Comparison of ENCODE assay signal across 20 cellular contexts in genomic region chr7:78063758-78064157, GRCh38.
DNase-seq lines count a peak whose midpoint lies in the region; ATAC-seq lines count a peak whose summit lies in the region.
"Had no signal": no experiment of that assay in that cellular context is flagged by ENCODE, and none has a peak within 500 bp of the region (broad histone marks: within the 10 kb centered on the region; RNA-seq: fewer than 3 reads in every experiment).

No MANE protein-coding gene starts in this region.

- no peak for ATAC-seq in HG03571 (IDR thresholded peaks at IDR 0.05; ENCODE audit: unreplicated experiment)
- ATAC-seq: CD8-positive, alpha-beta T cell had no signal

- H3K4me3 ChIP-seq in skeletal muscle cell (ENCODE audit: low read depth, low read length): no peak overlapping the region

- DNase-seq in NCI-H2107 treated with DMSO at 0.1 percent for 48 hours (lab: John Stamatoyannopoulos, UW; ENCODE audit: unreplicated experiment) (peak; percentile 18), NCI-H2107 (lab: John Stamatoyannopoulos, UW) (no peak), NCI-H146 (lab: John Stamatoyannopoulos, UW) (peak; percentile 61), NCI-H82 treated with DMSO at 0.1 percent for 48 hours (lab: John Stamatoyannopoulos, UW; ENCODE audit: unreplicated experiment) (peak; percentile 79), skeletal muscle cell (ENCODE audit: low read depth) (peak; percentile 9), cortex of kidney (lab: John Stamatoyannopoulos, UW) (no peak), midbrain (lab: John Stamatoyannopoulos, UW) (no peak)
- DNase-seq: 8988T; C1 segment of cervical spinal cord; CD8-positive, alpha-beta T cell; DMS53; Kasumi-1; MM.1S; NCI-H1048; NCI-H1417 treated with DMSO at 0.1 percent for 48 hours; NCI-H1930; NCI-H226; NCI-H510A treated with DMSO at 0.1 percent for 48 hours; Right ventricle myocardium superior had no signal

Comparison
In these comparisons a context has a peak if more than half of its experiments do, and no peak if none do; other contexts are left out.
1. DNase-seq: peak in NCI-H2107 treated with DMSO at 0.1 percent for 48 hours (single experiment), NCI-H146 (single experiment), NCI-H82 treated with DMSO at 0.1 percent for 48 hours (single experiment) and skeletal muscle cell (single experiment); none in NCI-H2107 (single experiment), cortex of kidney (single experiment) and midbrain (single experiment).